1 cellular context compared by ENCODE assay signal in the genomic region with DNA sequence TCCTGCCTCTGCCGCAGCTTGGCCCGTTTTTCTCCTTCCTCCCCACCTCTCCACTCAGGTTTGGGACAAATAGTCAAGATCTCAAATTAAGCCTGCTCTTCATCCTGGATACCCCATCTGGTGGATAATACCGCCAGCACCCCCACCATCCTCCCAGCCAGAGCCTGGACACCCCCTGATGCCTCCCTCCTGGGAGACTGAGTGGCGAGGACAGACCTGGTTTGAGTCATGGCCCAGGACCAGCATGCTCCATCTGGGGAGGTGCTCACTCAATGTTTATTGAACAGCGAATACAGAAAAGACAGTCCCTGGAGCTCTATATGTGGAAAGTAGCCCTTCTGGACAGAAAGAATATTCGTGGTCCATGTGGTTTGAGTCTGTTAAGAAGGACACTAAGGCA.
TF ChIP-seq lines count a peak whose summit lies in the region.

No MANE protein-coding gene starts in this region.

TF ChIP-seq in HepG2, 621 proteins besides CTCF, POLR2A, EP300 and RAD21:
- TF ChIP-seq RFX3 (CRISPR knock-in tag; IDR thresholded peaks at IDR 0.05) (no peak), AGO2 (optimal IDR thresholded peaks at IDR 0.05; ENCODE audit: low read depth, low read length) (peak; percentile 8), DMAP1 (CRISPR knock-in tag; IDR thresholded peaks at IDR 0.05) (no peak)
- TF ChIP-seq, protein P1, sequence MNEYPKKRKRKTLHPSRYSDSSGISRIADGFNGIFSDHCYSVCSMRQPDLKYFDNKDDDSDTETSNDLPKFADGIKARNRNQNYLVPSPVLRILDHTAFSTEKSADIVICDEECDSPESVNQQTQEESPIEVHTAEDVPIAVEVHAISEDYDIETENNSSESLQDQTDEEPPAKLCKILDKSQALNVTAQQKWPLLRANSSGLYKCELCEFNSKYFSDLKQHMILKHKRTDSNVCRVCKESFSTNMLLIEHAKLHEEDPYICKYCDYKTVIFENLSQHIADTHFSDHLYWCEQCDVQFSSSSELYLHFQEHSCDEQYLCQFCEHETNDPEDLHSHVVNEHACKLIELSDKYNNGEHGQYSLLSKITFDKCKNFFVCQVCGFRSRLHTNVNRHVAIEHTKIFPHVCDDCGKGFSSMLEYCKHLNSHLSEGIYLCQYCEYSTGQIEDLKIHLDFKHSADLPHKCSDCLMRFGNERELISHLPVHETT (CRISPR knock-in tag; conservative IDR thresholded peaks at IDR 0.05), result no peak
